ENCODE assay signal across 25 cellular contexts in genomic region chr9:89384783-89385182, GRCh38.
DNase-seq lines count a peak whose midpoint lies in the region; ATAC-seq lines count a peak whose summit lies in the region.
"Had no signal": no experiment of that assay in that cellular context is flagged by ENCODE, and none has a peak within 500 bp of the region (broad histone marks: within the 10 kb centered on the region; RNA-seq: fewer than 3 reads in every experiment).

No MANE protein-coding gene starts in this region.

- H3K4me1 ChIP-seq in CD4-positive, CD25-positive, alpha-beta regulatory T cell (ENCODE audit: control insufficient read depth, insufficient read depth, low read length, poor library complexity, severe bottlenecking): no peaks in the 10 kb centered on the region
- H3K4me1 ChIP-seq in naive thymus-derived CD4-positive, alpha-beta T cell (ENCODE audit: control insufficient read depth in 2 of 2, insufficient read depth in 2 of 2, low read length in 2 of 2): peaks cover 0 to 10% of the 10 kb centered on the region in 2 donors
- H3K4me1 ChIP-seq: BE2C, neural progenitor cell had no signal

- POLR2A ChIA-PET in activated CD4-positive, alpha-beta memory T cell treated with anti-CD3 and anti-CD28 coated beads, Interleukin-2, amount 10 ng/mL, durations not matched to agents 7 days and 5 days (lab: Charles Lee): interaction anchor here (1.5 to 3.5 kb wide), 2 partner anchors 13 to 24 kb away, joined by 3 to 11 read pairs; no protein-coding TSS in a partner anchor
- POLR2A ChIA-PET in activated CD4-positive, alpha-beta memory T cell treated with anti-CD3 and anti-CD28 coated beads for 36 hours (lab: Charles Lee): interaction anchor here (1.5 kb wide), 1 partner anchor 152 kb away, joined by 3 read pairs; no protein-coding TSS in a partner anchor
- POLR2A ChIA-PET in naive thymus-derived CD4-positive, alpha-beta T cell (lab: Charles Lee): interaction anchor here (0.7 kb wide), 1 partner anchor 19 kb away, joined by 3 read pairs; no protein-coding TSS in a partner anchor

- peaks cover 35% of the 10 kb centered on the region for H3K4me1 Mint-ChIP-seq in activated CD4-positive, alpha-beta memory T cell treated with anti-CD3 and anti-CD28 coated beads, Interleukin-2, amount 10 ng/mL, durations not matched to agents 7 days and 5 days
- peaks cover 28% of the 10 kb centered on the region for H3K4me1 Mint-ChIP-seq in activated CD4-positive, alpha-beta memory T cell treated with anti-CD3 and anti-CD28 coated beads for 36 hours (ENCODE audit: low read depth)
- peaks cover 0 to 6% (median 3%) of the 10 kb centered on the region in 4 donors for H3K4me1 Mint-ChIP-seq in CD4-positive, CD25-positive, alpha-beta regulatory T cell
- H3K4me1 Mint-ChIP-seq in activated T-helper 1 cell treated with anti-CD3 and anti-CD28 coated beads, Interleukin-12 subunit alpha, Interleukin-12 subunit beta, Interleukin-2, Interleukin-4 antibody, amounts not matched to agents 30 ng/mL and 10 ng/mL and 1 ng/mL, durations not matched to agents 14 hours and 24 hours and 36 hours (ENCODE audit: low read depth): peaks cover 34% of the 10 kb centered on the region
- H3K4me1 Mint-ChIP-seq in naive thymus-derived CD4-positive, alpha-beta T cell: peaks cover 28 to 52% (median 45%) of the 10 kb centered on the region in 7 donors

- H3K9me3 Mint-ChIP-seq in activated CD4-positive, alpha-beta memory T cell treated with anti-CD3 and anti-CD28 coated beads, Interleukin-2, amount 10 ng/mL, durations not matched to agents 7 days and 5 days: no peaks in the 10 kb centered on the region
- H3K9me3 Mint-ChIP-seq in activated CD4-positive, alpha-beta memory T cell treated with anti-CD3 and anti-CD28 coated beads for 36 hours: no peaks in the 10 kb centered on the region
- H3K9me3 Mint-ChIP-seq in CD4-positive, CD25-positive, alpha-beta regulatory T cell: no peaks in the 10 kb centered on the region
- H3K9me3 Mint-ChIP-seq in activated T-helper 1 cell treated with anti-CD3 and anti-CD28 coated beads, Interleukin-12 subunit alpha, Interleukin-12 subunit beta, Interleukin-2, Interleukin-4 antibody, amounts not matched to agents 30 ng/mL and 10 ng/mL and 1 ng/mL, durations not matched to agents 14 hours and 24 hours and 36 hours: no peaks in the 10 kb centered on the region
- H3K9me3 Mint-ChIP-seq in naive thymus-derived CD4-positive, alpha-beta T cell: peaks cover 0 to 5% (median 0%) of the 10 kb centered on the region in 11 donors
- H3K9me3 Mint-ChIP-seq: neural progenitor cell had no signal

- peaks cover 86% of the 10 kb centered on the region for H3K36me3 Mint-ChIP-seq in activated CD4-positive, alpha-beta memory T cell treated with anti-CD3 and anti-CD28 coated beads, Interleukin-2, amount 10 ng/mL, durations not matched to agents 7 days and 5 days (ENCODE audit: low read depth)
- peaks cover 61% of the 10 kb centered on the region for H3K36me3 Mint-ChIP-seq in activated CD4-positive, alpha-beta memory T cell treated with anti-CD3 and anti-CD28 coated beads for 36 hours
- H3K36me3 Mint-ChIP-seq in CD4-positive, CD25-positive, alpha-beta regulatory T cell: peaks cover 48% of the 10 kb centered on the region
- H3K36me3 Mint-ChIP-seq in activated T-helper 1 cell treated with anti-CD3 and anti-CD28 coated beads, Interleukin-12 subunit alpha, Interleukin-12 subunit beta, Interleukin-2, Interleukin-4 antibody, amounts not matched to agents 30 ng/mL and 10 ng/mL and 1 ng/mL, durations not matched to agents 14 hours and 24 hours and 36 hours (ENCODE audit: low read depth): peaks cover 77% of the 10 kb centered on the region
- H3K36me3 Mint-ChIP-seq in naive thymus-derived CD4-positive, alpha-beta T cell: peaks cover 9 to 52% (median 19%) of the 10 kb centered on the region in 5 donors

- H3K27me3 Mint-ChIP-seq in activated CD4-positive, alpha-beta memory T cell treated with anti-CD3 and anti-CD28 coated beads, Interleukin-2, amount 10 ng/mL, durations not matched to agents 7 days and 5 days: no peaks in the 10 kb centered on the region
- H3K27me3 Mint-ChIP-seq in activated CD4-positive, alpha-beta memory T cell treated with anti-CD3 and anti-CD28 coated beads for 36 hours: no peaks in the 10 kb centered on the region
- no peaks in the 10 kb centered on the region for H3K27me3 Mint-ChIP-seq in CD4-positive, CD25-positive, alpha-beta regulatory T cell
- peaks cover 2% of the 10 kb centered on the region for H3K27me3 Mint-ChIP-seq in activated T-helper 1 cell treated with anti-CD3 and anti-CD28 coated beads, Interleukin-12 subunit alpha, Interleukin-12 subunit beta, Interleukin-2, Interleukin-4 antibody, amounts not matched to agents 30 ng/mL and 10 ng/mL and 1 ng/mL, durations not matched to agents 14 hours and 24 hours and 36 hours (ENCODE audit: insufficient read depth)
- no peaks in the 10 kb centered on the region for H3K27me3 Mint-ChIP-seq in naive thymus-derived CD4-positive, alpha-beta T cell
- H3K27me3 Mint-ChIP-seq: progenitor cell of endocrine pancreas had no signal

- H3K9me3 ChIP-seq in CD4-positive, CD25-positive, alpha-beta regulatory T cell (ENCODE audit: control insufficient read depth in 2 of 2, low read length in 2 of 2): no peaks in the 10 kb centered on the region
- no peaks in the 10 kb centered on the region for H3K9me3 ChIP-seq in naive thymus-derived CD4-positive, alpha-beta T cell (ENCODE audit: control insufficient read depth in 2 of 3, low read length in 3 of 3)
- H3K9me3 ChIP-seq: BE2C, lower lobe of right lung, sigmoid colon had no signal

- CTCF ChIA-PET in activated CD4-positive, alpha-beta memory T cell treated with anti-CD3 and anti-CD28 coated beads, Interleukin-2, amount 10 ng/mL, durations not matched to agents 7 days and 5 days (lab: Charles Lee): interaction anchor here (1.4 kb wide), 1 partner anchor 164 kb away, joined by 4 read pairs; no protein-coding TSS in a partner anchor
- CTCF ChIA-PET in activated CD4-positive, alpha-beta memory T cell treated with anti-CD3 and anti-CD28 coated beads for 36 hours (lab: Charles Lee): no interaction called here
- CTCF ChIA-PET in naive thymus-derived CD4-positive, alpha-beta T cell (lab: Charles Lee): no interaction called here

- ATAC-seq in CD4-positive, CD25-positive, alpha-beta regulatory T cell (ENCODE audit: low read depth in 2 of 2): no peak
- no peak for ATAC-seq in naive thymus-derived CD4-positive, alpha-beta T cell
- ATAC-seq in GM21367 (IDR thresholded peaks at IDR 0.05; ENCODE audit: unreplicated experiment): no peak
- ATAC-seq: HCT116, lower lobe of right lung had no signal

- H3K36me3 ChIP-seq in CD4-positive, CD25-positive, alpha-beta regulatory T cell (ENCODE audit: control insufficient read depth, insufficient read depth, low read length): peaks cover 95% of the 10 kb centered on the region
- H3K36me3 ChIP-seq in naive thymus-derived CD4-positive, alpha-beta T cell (ENCODE audit: control insufficient read depth in 2 of 3, insufficient read depth in 3 of 3, low read length in 3 of 3): peaks cover 63 to 99% (median 74%) of the 10 kb centered on the region in 3 experiments
- H3K36me3 ChIP-seq: BE2C, neural progenitor cell had no signal

- no peak for DNase-seq in activated CD4-positive, alpha-beta memory T cell treated with anti-CD3 and anti-CD28 coated beads, Interleukin-2, amount 10 ng/mL, durations not matched to agents 7 days and 5 days
- no peak for DNase-seq in activated CD4-positive, alpha-beta memory T cell treated with anti-CD3 and anti-CD28 coated beads for 36 hours
- no peak for DNase-seq in CD4-positive, CD25-positive, alpha-beta regulatory T cell
- no peak for DNase-seq in activated T-helper 1 cell treated with anti-CD3 and anti-CD28 coated beads, Interleukin-12 subunit alpha, Interleukin-12 subunit beta, Interleukin-2, Interleukin-4 antibody, amounts not matched to agents 30 ng/mL and 10 ng/mL and 1 ng/mL, durations not matched to agents 14 hours and 24 hours and 36 hours (ENCODE audit: low spot score)
- no peak for DNase-seq in naive thymus-derived CD4-positive, alpha-beta T cell
- DNase-seq in midbrain (lab: John Stamatoyannopoulos, UW): no peak
- no peak for DNase-seq in NCI-H128 (lab: John Stamatoyannopoulos, UW; ENCODE audit: unreplicated experiment)
- DNase-seq: activated CD4-positive, CD25-positive, alpha-beta regulatory T cell treated with anti-CD3 and anti-CD28 coated beads, Interleukin-2, amount 50 U/mL, for 72 hours; activated CD8-positive, alpha-beta memory T cell treated with anti-CD3 and anti-CD28 coated beads, Interleukin-2, amount 50 U/mL, for 48 hours; BE2C; Calu3; cerebellar nuclear complex; DND-41; kidney; lower lobe of right lung; NCI-H187 treated with DMSO at 0.1 percent for 48 hours; NCI-H524 treated with DMSO at 0.1 percent for 48 hours; NK-92 treated with Interleukin-12 subunit alpha and Interleukin-12 subunit beta, amount 100 ng/mL, for 24 hours; SHP77 treated with DMSO at 0.1 percent for 48 hours; sigmoid colon; stimulated activated CD4-positive, alpha-beta T cell treated with anti-CD3 and anti-CD28 coated beads, Interleukin-15, amount 100 ng/mL, for 24 hours had no signal

- no peaks in the 10 kb centered on the region for H3K27me3 ChIP-seq in CD4-positive, CD25-positive, alpha-beta regulatory T cell (ENCODE audit: control insufficient read depth, insufficient read depth, low read length)
- H3K27me3 ChIP-seq in naive thymus-derived CD4-positive, alpha-beta T cell (ENCODE audit: control insufficient read depth in 2 of 2, insufficient read depth in 2 of 2, low read length in 2 of 2): no peaks in the 10 kb centered on the region
- H3K27me3 ChIP-seq: BE2C, neural progenitor cell, sigmoid colon had no signal

- H3K4me3 ChIP-seq in CD4-positive, CD25-positive, alpha-beta regulatory T cell (ENCODE audit: low read depth, low read length): no peak overlapping the region
- no peak overlapping the region for H3K4me3 ChIP-seq in naive thymus-derived CD4-positive, alpha-beta T cell (ENCODE audit: low read length)
- H3K4me3 ChIP-seq: lower lobe of right lung, neural progenitor cell, sigmoid colon had no signal

- peak overlapping the region; percentile 26 for H3K27ac Mint-ChIP-seq in activated CD4-positive, alpha-beta memory T cell treated with anti-CD3 and anti-CD28 coated beads, Interleukin-2, amount 10 ng/mL, durations not matched to agents 7 days and 5 days
- H3K27ac Mint-ChIP-seq in activated CD4-positive, alpha-beta memory T cell treated with anti-CD3 and anti-CD28 coated beads for 36 hours: no peak overlapping the region
- peak overlapping the region in 2 of 3 donors; percentile 55 to 67 for H3K27ac Mint-ChIP-seq in CD4-positive, CD25-positive, alpha-beta regulatory T cell
- H3K27ac Mint-ChIP-seq in activated T-helper 1 cell treated with anti-CD3 and anti-CD28 coated beads, Interleukin-12 subunit alpha, Interleukin-12 subunit beta, Interleukin-2, Interleukin-4 antibody, amounts not matched to agents 30 ng/mL and 10 ng/mL and 1 ng/mL, durations not matched to agents 14 hours and 24 hours and 36 hours: peak overlapping the region; percentile 40
- H3K27ac Mint-ChIP-seq in naive thymus-derived CD4-positive, alpha-beta T cell: peak overlapping the region in 6 of 9 donors; percentile 22 to 81 (median 68)
- H3K27ac Mint-ChIP-seq: progenitor cell of endocrine pancreas had no signal

- no peak overlapping the region for H3K27ac ChIP-seq in CD4-positive, CD25-positive, alpha-beta regulatory T cell (ENCODE audit: insufficient read depth, low read length, poor library complexity, severe bottlenecking)
- H3K27ac ChIP-seq in naive thymus-derived CD4-positive, alpha-beta T cell (ENCODE audit: low read depth, low read length): no peak overlapping the region
- H3K27ac ChIP-seq: lower lobe of right lung, neural progenitor cell, sigmoid colon had no signal

- intact Hi-C loops in activated CD4-positive, alpha-beta memory T cell treated with anti-CD3 and anti-CD28 coated beads for 36 hours (cut with micrococcal nuclease): no loop called here
- intact Hi-C loops in activated T-helper 1 cell treated with anti-CD3 and anti-CD28 coated beads, Interleukin-12 subunit alpha, Interleukin-12 subunit beta, Interleukin-2, Interleukin-4 antibody, amounts not matched to agents 30 ng/mL and 10 ng/mL and 1 ng/mL, durations not matched to agents 14 hours and 24 hours and 36 hours (cut with micrococcal nuclease): loop anchor here (2.0 kb wide), 1 partner anchor 16 kb away; no protein-coding TSS in a partner anchor
- intact Hi-C loops in naive thymus-derived CD4-positive, alpha-beta T cell (cut with micrococcal nuclease): no loop called here

- no peak overlapping the region for H3K4me3 Mint-ChIP-seq in activated CD4-positive, alpha-beta memory T cell treated with anti-CD3 and anti-CD28 coated beads, Interleukin-2, amount 10 ng/mL, durations not matched to agents 7 days and 5 days
- H3K4me3 Mint-ChIP-seq in activated CD4-positive, alpha-beta memory T cell treated with anti-CD3 and anti-CD28 coated beads for 36 hours: no peak overlapping the region
- no peak overlapping the region for H3K4me3 Mint-ChIP-seq in CD4-positive, CD25-positive, alpha-beta regulatory T cell
- no peak overlapping the region for H3K4me3 Mint-ChIP-seq in activated T-helper 1 cell treated with anti-CD3 and anti-CD28 coated beads, Interleukin-12 subunit alpha, Interleukin-12 subunit beta, Interleukin-2, Interleukin-4 antibody, amounts not matched to agents 30 ng/mL and 10 ng/mL and 1 ng/mL, durations not matched to agents 14 hours and 24 hours and 36 hours
- H3K4me3 Mint-ChIP-seq in naive thymus-derived CD4-positive, alpha-beta T cell: peak overlapping the region in 1 of 10 donors; percentile 27
- H3K4me3 Mint-ChIP-seq: neural progenitor cell had no signal
